Comparison of ENCODE assay signal across 13 cellular contexts in the genomic region with DNA sequence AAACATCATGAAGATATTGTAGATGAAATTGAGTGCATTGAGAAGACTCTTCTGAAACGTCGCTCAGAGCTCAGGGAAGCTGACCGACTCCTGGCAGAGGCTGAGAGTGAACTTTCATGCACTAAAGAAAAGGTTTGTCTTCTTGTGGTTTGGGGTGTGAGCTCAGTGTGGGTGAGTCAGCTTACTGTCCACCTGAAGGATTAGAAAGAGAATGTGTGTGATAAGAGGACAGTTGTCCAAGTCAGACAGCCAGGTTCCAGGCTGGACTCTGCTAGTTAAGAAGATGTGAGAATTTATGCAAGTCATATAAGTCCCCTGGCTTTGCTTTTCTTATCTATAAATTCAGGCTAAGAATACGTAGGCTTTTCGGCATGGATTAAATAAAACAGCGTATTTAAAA.
A peak's percentile ranks its signal among the peaks of the same experiment; 100 is the strongest.
DNase-seq lines count a peak whose midpoint lies in the region; ATAC-seq, FAIRE-seq and TF ChIP-seq lines count a peak whose summit lies in the region.
"Had no signal": no experiment of that assay in that cellular context is flagged by ENCODE, and none has a peak within 500 bp of the region (broad histone marks: within the 10 kb centered on the region; RNA-seq: fewer than 3 reads in every experiment).

No MANE protein-coding gene starts in this region.

- H3K27me3 ChIP-seq in RWPE2 (ENCODE audit: insufficient read depth, poor library complexity, severe bottlenecking) = no peaks in the 10 kb centered on the region
- H3K27me3 ChIP-seq: body of pancreas had no signal

- H3K9me3 ChIP-seq in RWPE2 (ENCODE audit: severe bottlenecking) = no peaks in the 10 kb centered on the region
- H3K9me3 ChIP-seq: body of pancreas had no signal

- H3K27ac Mint-ChIP-seq in stimulated activated naive CD8-positive, alpha-beta T cell treated with anti-CD3 and anti-CD28 coated beads, Interleukin-15, Interleukin-2, amounts not matched to agents 100 ng/mL and 50 ng/mL, for 24 hours = peak overlapping the region; percentile 29
- H3K27ac Mint-ChIP-seq: stimulated activated effector memory CD8-positive, alpha-beta T cell treated with anti-CD3 and anti-CD28 coated beads, Interleukin-12 subunit alpha, Interleukin-12 subunit beta, amount 100 ng/mL, for 72 hours had no signal

- DNase-seq in stimulated activated naive CD8-positive, alpha-beta T cell treated with anti-CD3 and anti-CD28 coated beads, Interleukin-15, Interleukin-2, amounts not matched to agents 100 U/mL and 50 U/mL, for 24 hours = no peak
- DNase-seq in RWPE2 (ENCODE audit: low spot score) (no peak), epithelial cell of prostate (ENCODE audit: low read depth, low spot score) (peak; percentile 37), urothelium cell line (ENCODE audit: low spot score) (peak; percentile 55), NCI-H526 (lab: John Stamatoyannopoulos, UW) (no peak)
- no peak for DNase-seq in activated CD4-positive, alpha-beta T cell treated with anti-CD3 and anti-CD28 coated beads, Interleukin-2, amount 50 U/mL, for 48 hours
- DNase-seq: body of pancreas, NCI-H2029 treated with DMSO at 0.1 percent for 48 hours, T-cell had no signal

- TF ChIP-seq CTCF in RWPE2 (IDR thresholded peaks at IDR 0.05; ENCODE audit: poor library complexity, severe bottlenecking) = no peak

- no peak overlapping the region for H3K4me3 ChIP-seq in RWPE2 (ENCODE audit: severe bottlenecking)
- H3K4me3 ChIP-seq: body of pancreas had no signal

- FAIRE-seq in urothelium cell line (lab: Jason Lieb, UNC) = no peak
- FAIRE-seq: endometrium had no signal

- no peak overlapping the region for H3K4me3 Mint-ChIP-seq in stimulated activated naive CD8-positive, alpha-beta T cell treated with anti-CD3 and anti-CD28 coated beads, Interleukin-15, Interleukin-2, amounts not matched to agents 100 ng/mL and 50 ng/mL, for 24 hours
- H3K4me3 Mint-ChIP-seq: stimulated activated effector memory CD8-positive, alpha-beta T cell treated with anti-CD3 and anti-CD28 coated beads, Interleukin-12 subunit alpha, Interleukin-12 subunit beta, amount 100 ng/mL, for 72 hours; T-cell had no signal

- H3K4me1 Mint-ChIP-seq in stimulated activated naive CD8-positive, alpha-beta T cell treated with anti-CD3 and anti-CD28 coated beads, Interleukin-15, Interleukin-2, amounts not matched to agents 100 ng/mL and 50 ng/mL, for 24 hours (ENCODE audit: low read depth) = peaks cover 61% of the 10 kb centered on the region

- H3K4me1 ChIP-seq in RWPE2 (ENCODE audit: insufficient read depth, poor library complexity, severe bottlenecking) = peaks cover 33% of the 10 kb centered on the region
- H3K4me1 ChIP-seq: body of pancreas had no signal

- H3K9me3 Mint-ChIP-seq in stimulated activated naive CD8-positive, alpha-beta T cell treated with anti-CD3 and anti-CD28 coated beads, Interleukin-15, Interleukin-2, amounts not matched to agents 100 ng/mL and 50 ng/mL, for 24 hours = no peaks in the 10 kb centered on the region
- H3K9me3 Mint-ChIP-seq: stimulated activated effector memory CD8-positive, alpha-beta T cell treated with anti-CD3 and anti-CD28 coated beads, Interleukin-12 subunit alpha, Interleukin-12 subunit beta, amount 100 ng/mL, for 72 hours; T-cell had no signal

- H3K36me3 Mint-ChIP-seq in stimulated activated naive CD8-positive, alpha-beta T cell treated with anti-CD3 and anti-CD28 coated beads, Interleukin-15, Interleukin-2, amounts not matched to agents 100 ng/mL and 50 ng/mL, for 24 hours (ENCODE audit: low read depth) = peaks cover 88% of the 10 kb centered on the region

- H3K36me3 ChIP-seq in RWPE2 (ENCODE audit: low read depth) = peaks cover 54% of the 10 kb centered on the region

- H3K27ac ChIP-seq in RWPE2 (ENCODE audit: poor library complexity, severe bottlenecking) (peak overlapping the region; percentile 47), epithelial cell of prostate (peak overlapping the region; percentile 65)
- H3K27ac ChIP-seq: body of pancreas had no signal

- no peaks in the 10 kb centered on the region for H3K27me3 Mint-ChIP-seq in stimulated activated naive CD8-positive, alpha-beta T cell treated with anti-CD3 and anti-CD28 coated beads, Interleukin-15, Interleukin-2, amounts not matched to agents 100 ng/mL and 50 ng/mL, for 24 hours
- H3K27me3 Mint-ChIP-seq: T-cell had no signal

- no peak for ATAC-seq in stimulated activated naive CD8-positive, alpha-beta T cell treated with anti-CD3 and anti-CD28 coated beads, Interleukin-15, Interleukin-2, amounts not matched to agents 100 U/mL and 50 U/mL, for 24 hours
- peak; percentile 88 for ATAC-seq in RWPE2 (ENCODE audit: low read depth)
- ATAC-seq in GM18517 (IDR thresholded peaks at IDR 0.05; ENCODE audit: unreplicated experiment) = no peak
- ATAC-seq: body of pancreas; stimulated activated effector memory CD8-positive, alpha-beta T cell treated with anti-CD3 and anti-CD28 coated beads, Interleukin-12 subunit alpha, Interleukin-12 subunit beta, amount 100 ng/mL, for 72 hours; T-cell had no signal

Comparison
In these comparisons a context has a peak if more than half of its experiments do, and no peak if none do; other contexts are left out.
1. DNase-seq: peak in epithelial cell of prostate (single experiment) and urothelium cell line (single experiment); none in stimulated activated naive CD8-positive, alpha-beta T cell treated with anti-CD3 and anti-CD28 coated beads, Interleukin-15, Interleukin-2, amounts not matched to agents 100 U/mL and 50 U/mL, for 24 hours (single experiment), RWPE2 (single experiment), NCI-H526 (0 of 2) and activated CD4-positive, alpha-beta T cell treated with anti-CD3 and anti-CD28 coated beads, Interleukin-2, amount 50 U/mL, for 48 hours (0 of 2).